In genomic region chr10:30389543-30389942, GRCh38 we compare ENCODE assay signal across 32 cellular contexts.
"Had no signal": no experiment of that assay in that cellular context is flagged by ENCODE, and none has a peak within 500 bp of the region (broad histone marks: within the 10 kb centered on the region; RNA-seq: fewer than 3 reads in every experiment).

No MANE protein-coding gene starts in this region.

- H3K9me3 Mint-ChIP-seq: activated B cell treated with CpG ODN at 0.5 μM for 24 hours; activated CD8-positive, alpha-beta T cell treated with anti-CD3 and anti-CD28 coated beads for 36 hours; activated T-cell treated with anti-CD3 and anti-CD28 coated beads, Interleukin-2, amount 50 U/mL, for 4 hours; activated T-helper 17 cell treated with anti-CD3 and anti-CD28 coated beads, Interleukin-2, amount 50 U/mL, for 72 hours; effector memory CD8-positive, alpha-beta T cell; T-helper 2 cell treated with Interferon-gamma antibody and Interleukin-4, amounts not matched to agents 5 μg/mL and 100 μg/mL, for 36 hours had no signal

- H3K27me3 ChIP-seq: brain microvascular endothelial cell, gastroesophageal sphincter had no signal

- DNase-seq: activated B cell treated with CpG ODN at 0.5 μM for 24 hours; activated CD4-positive, alpha-beta T cell treated with anti-CD3 and anti-CD28 coated beads for 48 hours; activated CD4-positive, alpha-beta T cell treated with anti-CD3 and anti-CD28 coated beads, Interleukin-2, amount 50 U/mL, for 1 hour; activated CD4-positive, alpha-beta T cell treated with anti-CD3 and anti-CD28 coated beads, Interleukin-2, amount 50 U/mL, for 48 hours; activated CD8-positive, alpha-beta memory T cell treated with anti-CD3 and anti-CD28 coated beads for 24 hours; activated CD8-positive, alpha-beta T cell treated with anti-CD3 and anti-CD28 coated beads for 36 hours; activated effector memory CD4-positive, alpha-beta T cell treated with Interleukin-2 at 50 U/mL for 16 hours; activated gamma-delta T cell treated with Interleukin-2 at 50 U/mL for 16 hours; activated naive CD4-positive, alpha-beta T cell treated with anti-CD3 and anti-CD28 coated beads, Interleukin-2, amount 50 U/mL, for 16 hours; activated naive CD4-positive, alpha-beta T cell treated with Interleukin-2 at 50 U/mL for 16 hours; activated T-cell treated with anti-CD3 and anti-CD28 coated beads, Interleukin-2, amount 50 U/mL, for 4 hours; amniotic stem cell; anterior cingulate cortex; brain microvascular endothelial cell; caudate nucleus; cortex of kidney; dermis blood vessel endothelial cell; effector CD4-positive, alpha-beta T cell; effector memory CD8-positive, alpha-beta T cell; esophagus squamous epithelium; foreskin melanocyte; heart right ventricle; T-helper 17 cell; T1000; WERI-Rb-1 had no signal

- H3K27ac Mint-ChIP-seq: activated B cell treated with CpG ODN at 0.5 μM for 24 hours; activated CD8-positive, alpha-beta T cell treated with anti-CD3 and anti-CD28 coated beads for 36 hours; activated naive CD8-positive, alpha-beta T cell; activated T-helper 17 cell treated with anti-CD3 and anti-CD28 coated beads, Interleukin-2, amount 50 U/mL, for 72 hours; effector memory CD8-positive, alpha-beta T cell; T-helper 17 cell; T-helper 2 cell treated with Interferon-gamma antibody and Interleukin-4, amounts not matched to agents 5 μg/mL and 100 μg/mL, for 36 hours had no signal

- H3K36me3 ChIP-seq: brain microvascular endothelial cell, esophagus squamous epithelium, gastroesophageal sphincter, heart right ventricle, WERI-Rb-1 had no signal

- ATAC-seq: activated CD4-positive, CD25-positive, alpha-beta regulatory T cell treated with anti-CD3 and anti-CD28 coated beads, Interleukin-2, amount 50 U/mL, for 24 hours; activated CD8-positive, alpha-beta T cell treated with anti-CD3 and anti-CD28 coated beads for 36 hours; activated T-cell treated with anti-CD3 and anti-CD28 coated beads, Interleukin-2, amount 50 U/mL, for 4 hours; activated T-helper 17 cell treated with anti-CD3 and anti-CD28 coated beads, Interleukin-2, amount 50 U/mL, for 72 hours; effector memory CD8-positive, alpha-beta T cell; gastroesophageal sphincter; heart right ventricle; T-helper 17 cell had no signal

- H3K27ac ChIP-seq: brain microvascular endothelial cell, epithelial cell of prostate, esophagus squamous epithelium, gastroesophageal sphincter, heart right ventricle, WERI-Rb-1 had no signal

- H3K9me3 ChIP-seq: esophagus squamous epithelium, gastroesophageal sphincter, heart right ventricle had no signal

- H3K4me3 ChIP-seq: esophagus squamous epithelium, gastroesophageal sphincter, heart right ventricle had no signal

- H3K4me3 Mint-ChIP-seq: activated B cell treated with CpG ODN at 0.5 μM for 24 hours; activated CD8-positive, alpha-beta T cell treated with anti-CD3 and anti-CD28 coated beads for 36 hours; activated naive CD8-positive, alpha-beta T cell; activated T-cell treated with anti-CD3 and anti-CD28 coated beads, Interleukin-2, amount 50 U/mL, for 4 hours; activated T-helper 17 cell treated with anti-CD3 and anti-CD28 coated beads, Interleukin-2, amount 50 U/mL, for 72 hours; effector memory CD8-positive, alpha-beta T cell; T-helper 17 cell; T-helper 2 cell treated with Interferon-gamma antibody and Interleukin-4, amounts not matched to agents 5 μg/mL and 100 μg/mL, for 36 hours had no signal

- FAIRE-seq: astrocyte had no signal
